Comparison of ENCODE assay signal across 27 cellular contexts in the genomic region with DNA sequence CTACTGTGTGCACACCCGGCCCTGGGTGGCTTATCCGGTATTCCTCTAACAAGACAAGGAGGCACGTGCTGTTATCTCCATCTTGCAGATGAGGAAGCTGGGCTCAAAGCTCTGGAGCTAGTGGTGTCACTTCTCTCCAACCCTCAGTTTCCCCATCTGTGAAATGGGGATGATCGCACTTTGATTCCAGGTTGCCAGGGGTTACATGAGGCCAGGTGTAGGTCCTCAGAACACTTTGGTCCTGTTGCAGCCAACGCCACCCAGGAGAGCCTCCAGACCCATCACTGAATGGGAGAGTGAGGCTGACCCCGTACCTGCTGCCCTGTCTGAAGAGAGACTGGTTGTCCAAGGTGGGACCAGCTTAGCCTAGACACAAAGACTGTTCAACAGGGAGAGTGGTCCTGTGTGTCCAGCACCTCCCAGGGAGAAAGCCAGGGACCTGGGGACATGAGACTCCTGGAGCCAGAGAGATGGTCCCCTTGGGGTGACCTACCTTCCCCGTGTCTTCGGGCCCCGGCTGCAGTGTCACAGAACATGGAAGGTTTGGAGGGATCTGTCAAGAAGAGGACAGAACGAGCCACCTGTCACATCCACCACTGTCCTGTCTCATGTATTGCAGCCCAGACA. TPM values are rescaled to one million over a fixed set of nuclear protein-coding genes. Genes with fewer than 3 reads are reported as not detected.
DNase-seq lines count a peak whose midpoint lies in the region; ATAC-seq and TF ChIP-seq lines count a peak whose summit lies in the region.
"Had no signal": no experiment of that assay in that cellular context is flagged by ENCODE, and none has a peak within 500 bp of the region (broad histone marks: within the 10 kb centered on the region; RNA-seq: fewer than 3 reads in every experiment).

No MANE protein-coding gene starts in this region.

- H3K4me3 ChIP-seq in left ventricle myocardium inferior (no peak overlapping the region), right atrium auricular region (no peak overlapping the region), lower lobe of right lung (no peak overlapping the region), upper lobe of left lung (no peak overlapping the region)
- H3K4me3 ChIP-seq: body of pancreas, PC-9 had no signal

- DNase-seq in left ventricle myocardium inferior: no peak
- no peak for DNase-seq in right atrium auricular region (ENCODE audit: low spot score)
- DNase-seq in effector memory CD8-positive, alpha-beta T cell: no peak
- DNase-seq in lower lobe of right lung: no peak
- DNase-seq in upper lobe of left lung: no peak
- DNase-seq in NCI-H526 treated with DMSO at 0.1 percent for 48 hours (lab: John Stamatoyannopoulos, UW): no peak
- DNase-seq in T-helper 2 cell: no peak
- DNase-seq in progenitor cell of endocrine pancreas (ENCODE audit: low spot score, unreplicated experiment): no peak
- DNase-seq: activated CD4-positive, alpha-beta T cell treated with anti-CD3 and anti-CD28 coated beads for 4 hours; activated gamma-delta T cell treated with Interleukin-2 at 50 U/mL for 16 hours; activated T-cell treated with anti-CD3 and anti-CD28 coated beads, Interleukin-2, amount 50 U/mL, for 24 hours; body of pancreas; HCEC 1CT; NCI-H1092; NCI-H1694 treated with DMSO at 0.1 percent for 48 hours; NCI-H2171 treated with DMSO at 0.1 percent for 48 hours; NCI-H524; PC-9; SHP77 treated with DMSO at 0.1 percent for 48 hours; stimulated activated CD4-positive, alpha-beta T cell treated with anti-CD3 and anti-CD28 coated beads, Interleukin-2, amount 100 ng/mL, for 48 hours; T-helper 9 cell had no signal

- H3K36me3 ChIP-seq in left ventricle myocardium inferior (peaks cover 61% of the 10 kb centered on the region), right atrium auricular region (peaks cover 36% of the 10 kb centered on the region), lower lobe of right lung (peaks cover 99% of the 10 kb centered on the region), upper lobe of left lung (peaks cover 30 to 100% (median 81%) of the 10 kb centered on the region in 4 donors)

- H3K27me3 Mint-ChIP-seq in effector memory CD8-positive, alpha-beta T cell: no peaks in the 10 kb centered on the region
- no peaks in the 10 kb centered on the region for H3K27me3 Mint-ChIP-seq in progenitor cell of endocrine pancreas
- H3K27me3 Mint-ChIP-seq: activated T-cell treated with anti-CD3 and anti-CD28 coated beads, Interleukin-2, amount 50 U/mL, for 24 hours; CD8-positive, alpha-beta memory T cell had no signal

- no peak for TF ChIP-seq POLR2A in upper lobe of left lung (IDR thresholded peaks at IDR 0.05)

- H3K27ac ChIP-seq in left ventricle myocardium inferior (replicated peaks): peak overlapping the region; percentile 59
- H3K27ac ChIP-seq in right atrium auricular region: no peak overlapping the region
- peak overlapping the region; percentile 58 for H3K27ac ChIP-seq in lower lobe of right lung
- H3K27ac ChIP-seq in upper lobe of left lung: peak overlapping the region; percentile 35 to 83 (median 58)
- H3K27ac ChIP-seq: body of pancreas, PC-9 had no signal

- H3K9me3 ChIP-seq in left ventricle myocardium inferior (replicated peaks) (no peaks in the 10 kb centered on the region), right atrium auricular region (no peaks in the 10 kb centered on the region), lower lobe of right lung (no peaks in the 10 kb centered on the region), upper lobe of left lung (no peaks in the 10 kb centered on the region)
- H3K9me3 ChIP-seq: body of pancreas had no signal

- H3K27me3 ChIP-seq in left ventricle myocardium inferior (ENCODE audit: low read depth): no peaks in the 10 kb centered on the region
- H3K27me3 ChIP-seq in right atrium auricular region: no peaks in the 10 kb centered on the region
- no peaks in the 10 kb centered on the region for H3K27me3 ChIP-seq in lower lobe of right lung (ENCODE audit: low read depth)
- no peaks in the 10 kb centered on the region for H3K27me3 ChIP-seq in upper lobe of left lung
- H3K27me3 ChIP-seq: body of pancreas had no signal

- H3K4me3 Mint-ChIP-seq in effector memory CD8-positive, alpha-beta T cell: no peak overlapping the region
- H3K4me3 Mint-ChIP-seq in progenitor cell of endocrine pancreas (ENCODE audit: low read depth): no peak overlapping the region
- H3K4me3 Mint-ChIP-seq: activated T-cell treated with anti-CD3 and anti-CD28 coated beads, Interleukin-2, amount 50 U/mL, for 24 hours; CD8-positive, alpha-beta memory T cell; IgD-negative memory B cell had no signal

- H3K4me1 Mint-ChIP-seq in effector memory CD8-positive, alpha-beta T cell (ENCODE audit: low read depth in 2 of 2): peaks cover 16% of the 10 kb centered on the region in 2 donors
- peaks cover 1% of the 10 kb centered on the region for H3K4me1 Mint-ChIP-seq in progenitor cell of endocrine pancreas (ENCODE audit: low read depth)

- peak overlapping the region; percentile 44 to 53 for H3K27ac Mint-ChIP-seq in effector memory CD8-positive, alpha-beta T cell
- H3K27ac Mint-ChIP-seq in progenitor cell of endocrine pancreas: no peak overlapping the region
- H3K27ac Mint-ChIP-seq: activated T-cell treated with anti-CD3 and anti-CD28 coated beads, Interleukin-2, amount 50 U/mL, for 24 hours had no signal

- 79 to 91% methylated on average over 7 to 10 of the region's 10 CpGs for WGBS in upper lobe of left lung, 2 donors

- TF ChIP-seq CTCF in left ventricle myocardium inferior (IDR thresholded peaks at IDR 0.05; ENCODE audit: borderline replicate concordance) (no peak), right atrium auricular region (IDR thresholded peaks at IDR 0.05) (no peak), lower lobe of right lung (IDR thresholded peaks at IDR 0.05) (no peak), upper lobe of left lung (IDR thresholded peaks at IDR 0.05) (no peak), progenitor cell of endocrine pancreas (IDR thresholded peaks at IDR 0.05; ENCODE audit: unreplicated experiment) (no peak)

- H3K9me3 Mint-ChIP-seq in effector memory CD8-positive, alpha-beta T cell: no peaks in the 10 kb centered on the region
- H3K9me3 Mint-ChIP-seq in progenitor cell of endocrine pancreas (ENCODE audit: low read depth): no peaks in the 10 kb centered on the region
- H3K9me3 Mint-ChIP-seq: activated T-cell treated with anti-CD3 and anti-CD28 coated beads, Interleukin-2, amount 50 U/mL, for 24 hours; CD8-positive, alpha-beta memory T cell; IgD-negative memory B cell had no signal

- intact Hi-C loops in left ventricle myocardium inferior (cut with micrococcal nuclease) (loop anchor here (2.0 to 10.0 kb wide), 2 partner anchors 53 to 101 kb away; no protein-coding TSS in a partner anchor), lower lobe of right lung (cut with DNase I) (loop anchor here (10.0 kb wide), 1 partner anchor 103 kb away; no protein-coding TSS in a partner anchor)

- no peak for TF ChIP-seq EP300 in upper lobe of left lung (IDR thresholded peaks at IDR 0.05)

- H3K4me1 ChIP-seq in left ventricle myocardium inferior: peaks cover 22% of the 10 kb centered on the region
- peaks cover 0 to 12% of the 10 kb centered on the region in 2 donors for H3K4me1 ChIP-seq in right atrium auricular region
- peaks cover 31% of the 10 kb centered on the region for H3K4me1 ChIP-seq in lower lobe of right lung
- H3K4me1 ChIP-seq in upper lobe of left lung: peaks cover 8 to 33% (median 24%) of the 10 kb centered on the region in 4 donors
- H3K4me1 ChIP-seq: body of pancreas had no signal

- ATAC-seq in effector memory CD8-positive, alpha-beta T cell (replicated peaks): no peak
- ATAC-seq in lower lobe of right lung: no peak
- ATAC-seq in upper lobe of left lung (ENCODE audit: low FRiP score in 2 of 2): no peak

- peaks cover 10% of the 10 kb centered on the region for H3K36me3 Mint-ChIP-seq in effector memory CD8-positive, alpha-beta T cell (ENCODE audit: insufficient read depth)
- H3K36me3 Mint-ChIP-seq in progenitor cell of endocrine pancreas (ENCODE audit: insufficient read depth): peaks cover 6% of the 10 kb centered on the region

RNA-seq across cellular contexts. Expression of gene TPBGL, which starts 41.0 kb away (rescaled TPM):
- total RNA-seq in left ventricle myocardium inferior (0.16 TPM), right atrium auricular region (under 1 TPM; 0.12 to 0.15 TPM), lower lobe of right lung (0.47 TPM), upper lobe of left lung (under 1 TPM in 4 of 6 donors, not detected in 2; 0.22 to 0.94 (median 0.70) TPM), progenitor cell of endocrine pancreas (0.11 TPM in 1 of 2 replicates, not detected in the other)
- total RNA-seq: A172, fibroblast of villous mesenchyme, left lobe of liver, PC-9, temporal lobe had no signal

Comparison
In these comparisons a context has a peak if more than half of its experiments do, and no peak if none do; other contexts are left out.
1. H3K27ac ChIP-seq: peak in left ventricle myocardium inferior (single experiment), lower lobe of right lung (single experiment) and upper lobe of left lung (4 of 4); none in right atrium auricular region (0 of 2).